ENCODE assay signal across 8 cellular contexts in genomic region chr17:39952665-39953470, GRCh38. TPM values are rescaled to one million over a fixed set of nuclear protein-coding genes. Genes with fewer than 3 reads are reported as not detected.
DNase-seq lines count a peak whose midpoint lies in the region; ATAC-seq and TF ChIP-seq lines count a peak whose summit lies in the region.

No MANE protein-coding gene starts in this region.

- H3K27ac ChIP-seq in neural cell (ENCODE audit: low read length): no peak overlapping the region

- peaks cover 17% of the 10 kb centered on the region for H3K4me1 Mint-ChIP-seq in stimulated activated naive CD8-positive, alpha-beta T cell treated with anti-CD3 and anti-CD28 coated beads, Interleukin-15, Interleukin-2, amounts not matched to agents 100 ng/mL and 50 ng/mL, for 24 hours (ENCODE audit: low read depth)

- H3K9me2 ChIP-seq in neural cell (ENCODE audit: insufficient read depth, low read length): no peaks in the 10 kb centered on the region

- no peaks in the 10 kb centered on the region for H3K36me3 Mint-ChIP-seq in stimulated activated naive CD8-positive, alpha-beta T cell treated with anti-CD3 and anti-CD28 coated beads, Interleukin-15, Interleukin-2, amounts not matched to agents 100 ng/mL and 50 ng/mL, for 24 hours (ENCODE audit: low read depth)

- H3F3A ChIP-seq in neural cell (ENCODE audit: insufficient read depth, low read length, poor library complexity, severe bottlenecking): no peaks in the 10 kb centered on the region

- no peak overlapping the region for H3K4me2 ChIP-seq in neural cell (ENCODE audit: low read length)

- H3K4me3 ChIP-seq in foreskin fibroblast (ENCODE audit: low read depth in 1 of 2, low read length in 2 of 2) (peak overlapping the region; percentile 35 to 56), neural cell (ENCODE audit: low read length) (peak overlapping the region; percentile 63)

- peak overlapping the region; percentile 75 for H3K4me3 Mint-ChIP-seq in stimulated activated naive CD8-positive, alpha-beta T cell treated with anti-CD3 and anti-CD28 coated beads, Interleukin-15, Interleukin-2, amounts not matched to agents 100 ng/mL and 50 ng/mL, for 24 hours

- H3K27ac Mint-ChIP-seq in stimulated activated naive CD8-positive, alpha-beta T cell treated with anti-CD3 and anti-CD28 coated beads, Interleukin-15, Interleukin-2, amounts not matched to agents 100 ng/mL and 50 ng/mL, for 24 hours: no peak overlapping the region

- H3K36me3 ChIP-seq in neural cell (ENCODE audit: insufficient read depth, low read length): no peaks in the 10 kb centered on the region

- peak overlapping the region; percentile 42 for H2AFZ ChIP-seq in neural cell (ENCODE audit: low read depth, low read length)

- TF ChIP-seq CTCF in foreskin fibroblast (IDR thresholded peaks at IDR 0.05; ENCODE audit: low read depth, low read length) (no peak), neural cell (IDR thresholded peaks at IDR 0.05; ENCODE audit: poor library complexity, severe bottlenecking) (no peak)

- no peaks in the 10 kb centered on the region for H3K27me3 Mint-ChIP-seq in stimulated activated naive CD8-positive, alpha-beta T cell treated with anti-CD3 and anti-CD28 coated beads, Interleukin-15, Interleukin-2, amounts not matched to agents 100 ng/mL and 50 ng/mL, for 24 hours

- H3K9me3 Mint-ChIP-seq in stimulated activated naive CD8-positive, alpha-beta T cell treated with anti-CD3 and anti-CD28 coated beads, Interleukin-15, Interleukin-2, amounts not matched to agents 100 ng/mL and 50 ng/mL, for 24 hours: no peaks in the 10 kb centered on the region

- no peak for TF ChIP-seq EP300 in neural cell (conservative IDR thresholded peaks at IDR 0.05; ENCODE audit: poor library complexity, severe bottlenecking)

- peak overlapping the region; percentile 57 for H3K9ac ChIP-seq in neural cell (ENCODE audit: low read length)

- no peaks in the 10 kb centered on the region for H3K79me2 ChIP-seq in neural cell (replicated peaks; ENCODE audit: insufficient read depth, low read length)

- DNase-seq in DMS79 (lab: John Stamatoyannopoulos, UW) (peak; percentile 94), LHCN-M2 (ENCODE audit: low read depth) (peak; percentile 89), RPMI8226 (peak; percentile 94), foreskin fibroblast (peak; percentile 93 to 97)
- DNase-seq in activated effector memory CD4-positive, alpha-beta T cell treated with anti-CD3 and anti-CD28 coated beads, Interleukin-2, amount 50 U/mL, for 16 hours: peak; percentile 96

- peak; percentile 60 for ATAC-seq in GM21737 (IDR thresholded peaks at IDR 0.05; ENCODE audit: unreplicated experiment)

- H4K20me1 ChIP-seq in neural cell (ENCODE audit: insufficient read depth): no peaks in the 10 kb centered on the region

- H3K27me3 ChIP-seq in neural cell (ENCODE audit: insufficient read depth, low read depth, low read length): no peaks in the 10 kb centered on the region

- no peak for TF ChIP-seq RAD21 in neural cell (conservative IDR thresholded peaks at IDR 0.05)

- no peaks in the 10 kb centered on the region for H3K9me3 ChIP-seq in neural cell (ENCODE audit: low read length)

TF ChIP-seq in neural cell, 6 proteins besides CTCF, POLR2A, EP300 and RAD21:
- TF ChIP-seq SMC3 (conservative IDR thresholded peaks at IDR 0.05; ENCODE audit: poor library complexity) (no peak), MXI1 (conservative IDR thresholded peaks at IDR 0.05; ENCODE audit: poor library complexity, severe bottlenecking) (no peak), TAF1 (IDR thresholded peaks at IDR 0.05; ENCODE audit: low read depth) (no peak), REST (IDR thresholded peaks at IDR 0.05; ENCODE audit: borderline replicate concordance) (no peak), EZH2 (IDR thresholded peaks at IDR 0.05; ENCODE audit: borderline replicate concordance, insufficient read depth, low read length, poor library complexity, severe bottlenecking) (no peak), POLR2AphosphoS5 (IDR thresholded peaks at IDR 0.05) (no peak)

RNA-seq across cellular contexts. Expression of gene GSDMA, which starts 9.9 kb away (rescaled TPM):
- total RNA-seq in LHCN-M2 (2014; rRNA removed): not detected in 2 replicates
- polyA plus RNA-seq in LHCN-M2 (2012): not detected
- not detected in 2 replicates for polyA plus RNA-seq in neural cell
- not detected in 2 replicates for polyA minus RNA-seq in neural cell

RNA-seq across cellular contexts. Expression of gene LRRC3C, which starts 25.3 kb away (rescaled TPM):
- not detected in 2 replicates for total RNA-seq in LHCN-M2 (2014; rRNA removed)
- not detected for polyA plus RNA-seq in LHCN-M2 (2012)
- not detected in 2 replicates for polyA plus RNA-seq in neural cell
- not detected in 2 replicates for polyA minus RNA-seq in neural cell

RNA-seq across cellular contexts. Expression of gene ORMDL3, which starts 25.5 kb away (rescaled TPM):
- total RNA-seq in LHCN-M2 (2014; rRNA removed): 29.0 and 31.7 TPM in 2 replicates
- 54.9 TPM for polyA plus RNA-seq in LHCN-M2 (2012)
- polyA plus RNA-seq in neural cell: 90.1 and 97.1 TPM in 2 replicates
- 47.7 and 55.5 TPM in 2 replicates for polyA minus RNA-seq in neural cell

RNA-seq across cellular contexts. Expression of gene PSMD3, which starts 27.7 kb away (rescaled TPM):
- total RNA-seq in LHCN-M2 (2014; rRNA removed): 153 and 159 TPM in 2 replicates
- 127 TPM for polyA plus RNA-seq in LHCN-M2 (2012)
- polyA plus RNA-seq in neural cell: 117 and 139 TPM in 2 replicates
- 77.2 and 88.6 TPM in 2 replicates for polyA minus RNA-seq in neural cell

RNA-seq across cellular contexts. Expression of gene GSDMB, which starts 34.4 kb away (rescaled TPM):
- total RNA-seq in LHCN-M2 (2014; rRNA removed): 0.98 and 1.8 TPM in 2 replicates
- polyA plus RNA-seq in LHCN-M2 (2012): 0.94 TPM
- 22.7 and 40.2 TPM in 2 replicates for polyA plus RNA-seq in neural cell
- 11.0 and 11.1 TPM in 2 replicates for polyA minus RNA-seq in neural cell
